9 cellular contexts compared by ENCODE assay signal in the genomic region with DNA sequence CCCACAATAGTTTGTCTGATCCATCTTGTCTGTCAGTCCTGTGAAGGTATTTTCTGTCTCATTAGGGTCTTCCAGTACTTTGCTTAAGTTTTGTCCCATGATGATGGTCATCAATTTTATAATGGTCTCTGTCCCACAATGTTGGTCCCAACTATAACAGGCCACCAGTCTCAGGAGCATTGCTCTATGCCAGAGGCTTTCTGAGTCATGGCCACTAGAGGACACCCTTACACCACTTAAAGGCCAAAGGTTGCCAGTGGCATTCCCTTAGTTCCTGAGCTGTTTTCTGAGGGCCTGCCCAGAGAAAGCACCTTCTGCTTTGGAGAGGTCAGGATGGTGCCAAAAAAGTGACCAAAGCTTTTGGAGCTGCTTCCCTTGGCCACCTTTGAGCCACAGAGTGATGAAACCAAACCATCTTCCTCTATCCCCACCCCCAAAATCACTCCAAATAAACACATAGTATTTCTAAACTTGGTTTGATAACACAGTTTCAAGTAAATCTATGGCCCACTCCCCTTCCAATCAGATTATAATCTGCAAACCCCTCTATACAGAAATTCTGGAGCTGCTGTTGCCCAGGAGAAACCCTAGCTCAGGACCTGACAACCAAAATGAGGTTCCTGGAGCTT. TPM values are rescaled to one million over a fixed set of nuclear protein-coding genes. Genes with fewer than 3 reads are reported as not detected.
DNase-seq lines count a peak whose midpoint lies in the region; ATAC-seq and TF ChIP-seq lines count a peak whose summit lies in the region.
"Had no signal": no experiment of that assay in that cellular context is flagged by ENCODE, and none has a peak within 500 bp of the region (broad histone marks: within the 10 kb centered on the region; RNA-seq: fewer than 3 reads in every experiment).

No MANE protein-coding gene starts in this region.

- no peak overlapping the region for H3K4me3 Mint-ChIP-seq in WTC11

- no peaks in the 10 kb centered on the region for H3K4me1 Mint-ChIP-seq in WTC11

- H3K4me3 ChIP-seq in A673 (ENCODE audit: low read depth, low read length, poor library complexity, severe bottlenecking), result no peak overlapping the region
- no peak overlapping the region for H3K4me3 ChIP-seq in lung
- H3K4me3 ChIP-seq in stomach, result no peak overlapping the region

- POLR2A ChIA-PET in A673 (lab: Charles Lee; ENCODE audit: low non-redundant PET) (no interaction called here), WTC11 (lab: Charles Lee) (interaction anchor here (0.6 to 1.0 kb wide), 5 partner anchors 19 to 93 kb away, joined by 3 to 4 read pairs (median 3); partner anchors contain the start of gene EIF3F)

- no peaks in the 10 kb centered on the region for H3K9me3 Mint-ChIP-seq in WTC11

- H3K36me3 Mint-ChIP-seq in WTC11, result no peaks in the 10 kb centered on the region

- H3K27me3 ChIP-seq in A673 (replicated peaks; ENCODE audit: insufficient read depth, low read depth, low read length, poor library complexity) (no peaks in the 10 kb centered on the region), lung (ENCODE audit: control insufficient read depth, insufficient read depth) (no peaks in the 10 kb centered on the region), stomach (no peaks in the 10 kb centered on the region)

- no peak for TF ChIP-seq EP300 in stomach (IDR thresholded peaks at IDR 0.05)

- ATAC-seq in HG02884 (IDR thresholded peaks at IDR 0.05; ENCODE audit: unreplicated experiment) (peak; percentile 80), WTC11 (peak; percentile 96), lung (ENCODE audit: insufficient read depth, low FRiP score) (peak; percentile 86)

- intact Hi-C loops in A673 (cut with micrococcal nuclease; ENCODE audit: unreplicated experiment) (loop anchor here (1.0 kb wide), 1 partner anchor 93 kb away; no protein-coding TSS in a partner anchor), stomach (cut with DNase I; ENCODE audit: low total_unique reads) (loop anchor here (5.0 kb wide), 1 partner anchor 91 kb away; no protein-coding TSS in a partner anchor)

- H3K27ac ChIP-seq in A673 (ENCODE audit: low read depth, low read length, poor library complexity, severe bottlenecking) (no peak overlapping the region), lung (ENCODE audit: low read depth in 1 of 2, low read length in 1 of 2) (no peak overlapping the region), stomach (no peak overlapping the region)
- H3K27ac ChIP-seq: neutrophil had no signal

- H3K9me3 ChIP-seq in A673 (ENCODE audit: low read depth, low read length, poor library complexity, severe bottlenecking), result no peaks in the 10 kb centered on the region
- H3K9me3 ChIP-seq in lung (ENCODE audit: control insufficient read depth in 2 of 2, insufficient read depth in 1 of 2, low read length in 1 of 2), result no peaks in the 10 kb centered on the region
- H3K9me3 ChIP-seq in stomach, result no peaks in the 10 kb centered on the region
- H3K9me3 ChIP-seq: neutrophil had no signal

- no peak for TF ChIP-seq POLR2A in stomach (IDR thresholded peaks at IDR 0.05)

- no TSS peak for BruUV-seq in A673 (replicated peaks; lab: Mats Ljungman, UMichigan)

- H3K36me3 ChIP-seq in A673 (ENCODE audit: insufficient read depth, low read length, poor library complexity, severe bottlenecking), result no peaks in the 10 kb centered on the region
- H3K36me3 ChIP-seq in lung (ENCODE audit: control insufficient read depth in 2 of 2, insufficient read depth in 2 of 2, low read length in 2 of 2), result no peaks in the 10 kb centered on the region
- no peaks in the 10 kb centered on the region for H3K36me3 ChIP-seq in stomach
- H3K36me3 ChIP-seq: neutrophil had no signal

- H3K4me1 ChIP-seq in A673 (ENCODE audit: insufficient read depth, low read length, poor library complexity, severe bottlenecking), result no peaks in the 10 kb centered on the region
- peaks cover 0 to 2% of the 10 kb centered on the region in 2 donors for H3K4me1 ChIP-seq in lung (ENCODE audit: control insufficient read depth in 2 of 2, insufficient read depth in 2 of 2, low read length in 2 of 2)
- H3K4me1 ChIP-seq in stomach, result no peaks in the 10 kb centered on the region

- CTCF ChIA-PET in A673 (lab: Charles Lee), result interaction anchor here (0.6 to 2.5 kb wide), 7 partner anchors 27 to 93 kb away, joined by 3 to 24 read pairs (median 7); no protein-coding TSS in a partner anchor
- CTCF ChIA-PET in WTC11 (lab: Charles Lee), result interaction anchor here (0.6 to 6.8 kb wide), 34 partner anchors 11 to 319 kb away, joined by 3 to 257 read pairs (median 6); partner anchors contain the start of genes EIF3F, LMO1 and TUB

- DNase-seq in A673 (ENCODE audit: low spot score) (peak; percentile 62), NCI-H1930 (lab: John Stamatoyannopoulos, UW) (peak; percentile 54 to 74), WTC11 (ENCODE audit: low spot score) (peak; percentile 75), ecto neural progenitor cell (ENCODE audit: low spot score) (peak; percentile 74), lung (ENCODE audit: low spot score) (peak; percentile 53), stomach (peak; percentile 46)

- no peak overlapping the region for H3K27ac Mint-ChIP-seq in WTC11

- H3K27me3 Mint-ChIP-seq in WTC11 (ENCODE audit: low read depth), result no peaks in the 10 kb centered on the region; the same call in 1 of the 2 replicates

- TF ChIP-seq CTCF in A673 (conservative IDR thresholded peaks at IDR 0.05; ENCODE audit: low read depth, low read length) (peak; percentile 70), GM12874 (IDR thresholded peaks at IDR 0.05; ENCODE audit: insufficient read depth, low read depth, low read length) (peak; percentile 88), WTC11 (IDR thresholded peaks at IDR 0.05) (peak; percentile 71), lung (IDR thresholded peaks at IDR 0.05; ENCODE audit: control extremely low read depth, extremely low read depth) (peak; percentile 75), stomach (IDR thresholded peaks at IDR 0.05) (peak in 5 of 7 experiments; percentile 55 to 73 (median 68))

TF ChIP-seq in WTC11, 78 proteins besides CTCF, POLR2A, EP300 and RAD21 (continues in another document):
- no peak for TF ChIP-seq ZNF232 (CRISPR knock-in tag; IDR thresholded peaks at IDR 0.05)
- TF ChIP-seq AFF4 (CRISPR knock-in tag; IDR thresholded peaks at IDR 0.05; ENCODE audit: borderline replicate concordance), result no peak
- no peak for TF ChIP-seq STAT6 (CRISPR knock-in tag; conservative IDR thresholded peaks at IDR 0.05; ENCODE audit: low read depth)
- TF ChIP-seq, protein P1, sequence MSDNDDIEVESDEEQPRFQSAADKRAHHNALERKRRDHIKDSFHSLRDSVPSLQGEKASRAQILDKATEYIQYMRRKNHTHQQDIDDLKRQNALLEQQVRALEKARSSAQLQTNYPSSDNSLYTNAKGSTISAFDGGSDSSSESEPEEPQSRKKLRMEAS (CRISPR knock-in tag; IDR thresholded peaks at IDR 0.05), result no peak
- no peak for TF ChIP-seq IRF2 (CRISPR knock-in tag; IDR thresholded peaks at IDR 0.05; ENCODE audit: borderline replicate concordance, low read depth)
- TF ChIP-seq GABPB1 (CRISPR knock-in tag; IDR thresholded peaks at IDR 0.05), result no peak

RNA-seq across cellular contexts. Expression of gene EIF3F, which starts 19.3 kb away (rescaled TPM):
- total RNA-seq in A673 (2021) (146 and 151 TPM in 2 replicates), WTC11 (2021) (356 to 379 TPM (median 378 TPM) in 3 replicates), lung (100 to 1,000 TPM; 209 to 260 TPM), stomach (100 to 1,000 TPM; 102 to 204 (median 136) TPM)
- polyA plus RNA-seq in lung (100 to 1,000 TPM; 166 to 471 TPM), stomach (100 to 1,000 TPM; 243 to 580 (median 328) TPM)

RNA-seq across cellular contexts. Expression of gene NLRP10, which starts 41.2 kb away (rescaled TPM):
- not detected in 2 replicates for total RNA-seq in A673 (2021)
- total RNA-seq in WTC11 (2021), result 0.16 to 0.77 TPM (median 0.44 TPM) in 3 replicates
- not detected for total RNA-seq in lung
- not detected for polyA plus RNA-seq in lung
- not detected for total RNA-seq in stomach
- not detected for polyA plus RNA-seq in stomach
